ENCODE assay signal across 8 cellular contexts in genomic region chr1:942864-943533, GRCh38. TPM values are rescaled to one million over a fixed set of nuclear protein-coding genes. Genes with fewer than 3 reads are reported as not detected.
DNase-seq lines count a peak whose midpoint lies in the region; ATAC-seq and TF ChIP-seq lines count a peak whose summit lies in the region.

No MANE protein-coding gene starts in this region.

- H3K36me3 Mint-ChIP-seq in endodermal cell (ENCODE audit: low read depth) = peaks cover 21% of the 10 kb centered on the region
- H3K36me3 Mint-ChIP-seq in naive B cell = peaks cover 0 to 9% of the 10 kb centered on the region in 2 donors

- TF ChIP-seq CTCF in BE2C (IDR thresholded peaks at IDR 0.05; ENCODE audit: low read depth, low read length) (no peak), endodermal cell (conservative IDR thresholded peaks at IDR 0.05) (no peak)

- H3K4me1 ChIP-seq in BE2C (peaks cover 52% of the 10 kb centered on the region), endodermal cell (ENCODE audit: control insufficient read depth, insufficient read depth, low read length) (peaks cover 16% of the 10 kb centered on the region)

- DNase-seq in BE2C (no peak), NCI-H2227 (lab: John Stamatoyannopoulos, UW; ENCODE audit: unreplicated experiment) (peak; percentile 70), endodermal cell (no peak), naive B cell (no peak)
- DNase-seq in stimulated activated CD8-positive, alpha-beta memory T cell treated with anti-CD3 and anti-CD28 coated beads, Interleukin-4, amount 100 ng/mL, for 48 hours = no peak
- DNase-seq in activated CD4-positive, alpha-beta T cell treated with anti-CD3 and anti-CD28 coated beads, Interleukin-2, amount 50 U/mL, for 1 hour = no peak

- H3K27me3 ChIP-seq in BE2C = no peaks in the 10 kb centered on the region
- peaks cover 13% of the 10 kb centered on the region for H3K27me3 ChIP-seq in endodermal cell (ENCODE audit: control insufficient read depth, insufficient read depth, low read length, poor library complexity, severe bottlenecking)

- WGBS in endodermal cell (ENCODE audit: insufficient coverage in 1 of 2, insufficient read length in 1 of 2), 2 experiments = 46 to 52% methylated on average over 15 to 25 of the region's 27 CpGs

- peak overlapping the region; percentile 20 for H3K9ac ChIP-seq in endodermal cell (ENCODE audit: extremely low read depth, low read length, poor library complexity, severe bottlenecking)

- peak overlapping the region; percentile 31 for H3K4me3 ChIP-seq in BE2C (ENCODE audit: low read depth, low read length)
- peak overlapping the region; percentile 55 for H3K4me3 ChIP-seq in endodermal cell (ENCODE audit: low read length)

- H3K27ac Mint-ChIP-seq in endodermal cell = no peak overlapping the region
- H3K27ac Mint-ChIP-seq in naive B cell = no peak overlapping the region

- no peak for ATAC-seq in naive B cell (ENCODE audit: low read depth in 2 of 2)
- no peak for ATAC-seq in GM18517 (IDR thresholded peaks at IDR 0.05; ENCODE audit: unreplicated experiment)
- ATAC-seq in GM18873 (IDR thresholded peaks at IDR 0.05; ENCODE audit: low FRiP score, unreplicated experiment) = no peak

- H3K4me3 Mint-ChIP-seq in endodermal cell = peak overlapping the region; percentile 76
- peak overlapping the region in 5 of 8 donors; percentile 20 to 61 (median 25) for H3K4me3 Mint-ChIP-seq in naive B cell

- no peak overlapping the region for H3K27ac ChIP-seq in endodermal cell (ENCODE audit: low read depth, low read length)

- H3K36me3 ChIP-seq in BE2C (peaks cover 37% of the 10 kb centered on the region), endodermal cell (ENCODE audit: control insufficient read depth, insufficient read depth, low read length) (peaks cover 8% of the 10 kb centered on the region)

- H3K27me3 Mint-ChIP-seq in endodermal cell (ENCODE audit: insufficient read depth) (peaks cover 17% of the 10 kb centered on the region), naive B cell (peaks cover 4 to 34% (median 29%) of the 10 kb centered on the region in 3 donors)

- H3K9me3 Mint-ChIP-seq in endodermal cell (no peaks in the 10 kb centered on the region), naive B cell (no peaks in the 10 kb centered on the region)

- peaks cover 15% of the 10 kb centered on the region for H3K4me1 Mint-ChIP-seq in endodermal cell
- H3K4me1 Mint-ChIP-seq in naive B cell = peaks cover 9 to 16% (median 12%) of the 10 kb centered on the region in 3 donors

- H3K9me3 ChIP-seq in BE2C = no peaks in the 10 kb centered on the region
- no peaks in the 10 kb centered on the region for H3K9me3 ChIP-seq in endodermal cell (ENCODE audit: control insufficient read depth, low read length)

RNA-seq across cellular contexts. Expression of gene NOC2L, which starts 16.1 kb away (rescaled TPM):
- polyA plus RNA-seq in BE2C (2012; ENCODE audit: insufficient read depth, insufficient read length, low read depth) = 253 TPM
- 10 to 100 TPM; 83.5 to 97.3 TPM for total RNA-seq in endodermal cell
- polyA plus RNA-seq in endodermal cell (2013, experiment 1 of 2) = 62.0 TPM
- 55.3 TPM for polyA plus RNA-seq in endodermal cell (2013, experiment 2 of 2)
- 10 to 100 TPM; 50.8 to 78.2 (median 60.4) TPM for polyA plus RNA-seq in naive B cell (ENCODE audit: low read depth in 6 of 6)

RNA-seq across cellular contexts. Expression of gene KLHL17, which starts 17.4 kb away (rescaled TPM):
- 127 TPM for polyA plus RNA-seq in BE2C (2012; ENCODE audit: insufficient read depth, insufficient read length, low read depth)
- 10 to 100 TPM; 49.2 to 58.2 TPM for total RNA-seq in endodermal cell
- polyA plus RNA-seq in endodermal cell (2013, experiment 1 of 2) = 41.1 TPM
- 32.2 TPM for polyA plus RNA-seq in endodermal cell (2013, experiment 2 of 2)
- polyA plus RNA-seq in naive B cell (ENCODE audit: low read depth in 6 of 6) = 1 to 10 TPM in 4 of 6 donors, under 1 TPM in 1, not detected in 1; 0.70 to 1.8 (median 1.4) TPM

RNA-seq across cellular contexts. Expression of gene SAMD11, which starts 19.3 kb away (rescaled TPM):
- 1.9 TPM for polyA plus RNA-seq in BE2C (2012; ENCODE audit: insufficient read depth, insufficient read length, low read depth)
- total RNA-seq in endodermal cell = 100 to 1,000 TPM; 152 to 156 TPM
- polyA plus RNA-seq in endodermal cell (2013, experiment 1 of 2) = 28.0 TPM
- 26.1 TPM for polyA plus RNA-seq in endodermal cell (2013, experiment 2 of 2)
- polyA plus RNA-seq in naive B cell (ENCODE audit: low read depth in 6 of 6) = under 1 TPM in 2 of 6 donors, not detected in 4; 0.19 to 0.40 TPM

RNA-seq across cellular contexts. Expression of gene PLEKHN1, which starts 23.3 kb away (rescaled TPM):
- polyA plus RNA-seq in BE2C (2012; ENCODE audit: insufficient read depth, insufficient read length, low read depth) = not detected
- total RNA-seq in endodermal cell = 1 to 10 TPM; 1.5 to 4.6 TPM
- polyA plus RNA-seq in endodermal cell (2013, experiment 1 of 2) = not detected
- 0.29 TPM for polyA plus RNA-seq in endodermal cell (2013, experiment 2 of 2)
- not detected for polyA plus RNA-seq in naive B cell (ENCODE audit: low read depth in 6 of 6)

RNA-seq across cellular contexts. Expression of gene PERM1, which starts 38.9 kb away (rescaled TPM):
- polyA plus RNA-seq in BE2C (2012; ENCODE audit: insufficient read depth, insufficient read length, low read depth) = not detected
- not detected for total RNA-seq in endodermal cell
- polyA plus RNA-seq in endodermal cell (2013, experiment 1 of 2) = not detected
- not detected for polyA plus RNA-seq in endodermal cell (2013, experiment 2 of 2)
- not detected for polyA plus RNA-seq in naive B cell (ENCODE audit: low read depth in 6 of 6)
